In genomic region chr17:35963663-35964062, GRCh38 we compare ENCODE assay signal across 32 cellular contexts. TPM values are rescaled to one million over a fixed set of nuclear protein-coding genes. Genes with fewer than 3 reads are reported as not detected.
"Had no signal": no experiment of that assay in that cellular context is flagged by ENCODE, and none has a peak within 500 bp of the region (broad histone marks: within the 10 kb centered on the region; RNA-seq: fewer than 3 reads in every experiment).

No MANE protein-coding gene starts in this region.

- H3K4me1 ChIP-seq: esophagus squamous epithelium, gastrocnemius medialis, heart right ventricle, left lung, lower lobe of right lung had no signal

- H3K4me3 Mint-ChIP-seq: mesothelial cell of epicardium, naive B cell had no signal

- H3K36me3 ChIP-seq: esophagus squamous epithelium, gastrocnemius medialis, heart right ventricle, left lung, lower lobe of right lung had no signal

- H3K9me3 ChIP-seq: esophagus squamous epithelium, gastrocnemius medialis, heart right ventricle, left lung, lower lobe of right lung, mucosa of descending colon had no signal

- H3K27ac Mint-ChIP-seq: mesothelial cell of epicardium, naive B cell had no signal

- H3K4me3 ChIP-seq: coronary artery, dorsolateral prefrontal cortex, esophagus squamous epithelium, gastrocnemius medialis, heart right ventricle, left lung, lower lobe of right lung, mucosa of descending colon had no signal

- ATAC-seq: gastrocnemius medialis, heart right ventricle, left cardiac atrium, left lung, left ventricle myocardium superior, lower lobe of right lung, mucosa of descending colon had no signal

- H3K4me1 Mint-ChIP-seq: mesothelial cell of epicardium, naive B cell had no signal

- H3K9me3 Mint-ChIP-seq: mesothelial cell of epicardium, naive B cell had no signal

- H3K36me3 Mint-ChIP-seq: mesothelial cell of epicardium, naive B cell had no signal

- DNase-seq: dermis blood vessel endothelial cell; dorsolateral prefrontal cortex; effector CD4-positive, alpha-beta T cell; effector memory CD4-positive, alpha-beta T cell; esophagus squamous epithelium; foreskin fibroblast; foreskin melanocyte; gastrocnemius medialis; glutamatergic neuron; heart right ventricle; hippocampal formation; left cardiac atrium; left lung; left ventricle myocardium superior; lower lobe of right lung; mesenchymal stem cell; mucosa of descending colon; naive B cell had no signal

- H3K27ac ChIP-seq: coronary artery, dorsolateral prefrontal cortex, esophagus squamous epithelium, gastrocnemius medialis, heart right ventricle, left lung, lower lobe of right lung had no signal

- FAIRE-seq: colon, endothelial cell of umbilical vein, islet of Langerhans, keratinocyte had no signal

RNA-seq across cellular contexts. Expression of gene CCL16, which starts 17.6 kb away (rescaled TPM):
- total RNA-seq: dorsolateral prefrontal cortex, epithelial cell of proximal tubule, glomerular endothelial cell, heart right ventricle, kidney epithelial cell, left lung, left ventricle myocardium superior, lung microvascular endothelial cell, mesenteric fat pad, mesothelial cell of epicardium, myocyte had no signal
- polyA plus RNA-seq: keratinocyte had no signal

RNA-seq across cellular contexts. Expression of gene LYZL6, which starts 20.1 kb away (rescaled TPM):
- total RNA-seq: dermis blood vessel endothelial cell, dorsolateral prefrontal cortex, endothelial cell of umbilical vein, epithelial cell of proximal tubule, esophagus squamous epithelium, gastrocnemius medialis, glomerular endothelial cell, heart right ventricle, kidney epithelial cell, left cardiac atrium, left lung, left ventricle myocardium superior, lower leg skin, lower lobe of right lung, lung microvascular endothelial cell, mesenteric fat pad, mesothelial cell of epicardium, mucosa of descending colon, myocyte had no signal
- polyA plus RNA-seq: endothelial cell of umbilical vein, esophagus, heart right ventricle, keratinocyte had no signal

RNA-seq across cellular contexts. Expression of gene CCL14, which starts 22.9 kb away (rescaled TPM):
- total RNA-seq: epithelial cell of proximal tubule, kidney epithelial cell, mesothelial cell of epicardium, myocyte had no signal
- polyA plus RNA-seq: keratinocyte had no signal

RNA-seq across cellular contexts. Expression of gene RDM1, which starts 33.1 kb away (rescaled TPM):
- total RNA-seq: gastrocnemius medialis, kidney epithelial cell, left cardiac atrium, left ventricle myocardium superior, lower leg skin, lower lobe of right lung, lung microvascular endothelial cell, mesenteric fat pad, myocyte had no signal
- polyA plus RNA-seq: heart right ventricle had no signal

RNA-seq across cellular contexts. Expression of gene CCL15, which starts 37.7 kb away (rescaled TPM):
- total RNA-seq: dermis blood vessel endothelial cell, dorsolateral prefrontal cortex, endothelial cell of umbilical vein, epithelial cell of proximal tubule, esophagus squamous epithelium, gastrocnemius medialis, glomerular endothelial cell, heart right ventricle, kidney epithelial cell, left cardiac atrium, left ventricle myocardium superior, lower leg skin, lung microvascular endothelial cell, mesenteric fat pad, mesothelial cell of epicardium, myocyte had no signal
- polyA plus RNA-seq: endothelial cell of umbilical vein, heart right ventricle, keratinocyte had no signal
